1 cellular context compared by ENCODE assay signal in the genomic region with DNA sequence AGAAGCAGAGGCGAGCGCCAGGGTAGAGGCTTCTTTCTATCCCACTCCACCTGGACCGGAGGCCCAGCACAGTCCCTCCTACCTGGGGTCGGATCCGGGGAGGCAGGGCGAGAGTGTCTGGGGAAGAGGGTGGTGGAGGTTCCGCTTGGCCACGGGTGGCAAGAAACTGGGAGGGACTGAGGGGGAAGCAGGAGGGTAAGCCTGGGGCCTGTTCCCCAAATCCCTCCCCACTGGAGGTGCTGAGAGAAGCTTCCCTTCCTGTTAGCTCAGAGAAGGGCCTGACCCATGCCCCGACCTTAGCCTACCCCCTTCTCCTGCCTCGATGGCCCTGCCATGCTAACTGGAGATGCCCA.
TF ChIP-seq lines count a peak whose summit lies in the region.

No MANE protein-coding gene starts in this region.

TF ChIP-seq in K562, 482 proteins besides CTCF, POLR2A, EP300 and RAD21:
- TF ChIP-seq SAP30 (IDR thresholded peaks at IDR 0.05; ENCODE audit: borderline replicate concordance, insufficient read depth, low read depth, low read length, poor library complexity, severe bottlenecking) (no peak), SLC30A9 (CRISPR knock-in tag; IDR thresholded peaks at IDR 0.05) (no peak), ZNF511 (CRISPR knock-in tag; IDR thresholded peaks at IDR 0.05) (0 out of 2 replicates have a peak, but pooled peaks have one; percentile 26), KHSRP (IDR thresholded peaks at IDR 0.05) (no peak), JUND (IDR thresholded peaks at IDR 0.05; ENCODE audit: borderline replicate concordance, low read depth, low read length) (no peak), JUND (tag; IDR thresholded peaks at IDR 0.05; ENCODE audit: borderline replicate concordance, low read depth, low read length) (no peak), HMG20A (CRISPR knock-in tag; conservative IDR thresholded peaks at IDR 0.05) (no peak), NFE2 (IDR thresholded peaks at IDR 0.05; ENCODE audit: low read depth) (no peak)
- TF ChIP-seq, protein P1, sequence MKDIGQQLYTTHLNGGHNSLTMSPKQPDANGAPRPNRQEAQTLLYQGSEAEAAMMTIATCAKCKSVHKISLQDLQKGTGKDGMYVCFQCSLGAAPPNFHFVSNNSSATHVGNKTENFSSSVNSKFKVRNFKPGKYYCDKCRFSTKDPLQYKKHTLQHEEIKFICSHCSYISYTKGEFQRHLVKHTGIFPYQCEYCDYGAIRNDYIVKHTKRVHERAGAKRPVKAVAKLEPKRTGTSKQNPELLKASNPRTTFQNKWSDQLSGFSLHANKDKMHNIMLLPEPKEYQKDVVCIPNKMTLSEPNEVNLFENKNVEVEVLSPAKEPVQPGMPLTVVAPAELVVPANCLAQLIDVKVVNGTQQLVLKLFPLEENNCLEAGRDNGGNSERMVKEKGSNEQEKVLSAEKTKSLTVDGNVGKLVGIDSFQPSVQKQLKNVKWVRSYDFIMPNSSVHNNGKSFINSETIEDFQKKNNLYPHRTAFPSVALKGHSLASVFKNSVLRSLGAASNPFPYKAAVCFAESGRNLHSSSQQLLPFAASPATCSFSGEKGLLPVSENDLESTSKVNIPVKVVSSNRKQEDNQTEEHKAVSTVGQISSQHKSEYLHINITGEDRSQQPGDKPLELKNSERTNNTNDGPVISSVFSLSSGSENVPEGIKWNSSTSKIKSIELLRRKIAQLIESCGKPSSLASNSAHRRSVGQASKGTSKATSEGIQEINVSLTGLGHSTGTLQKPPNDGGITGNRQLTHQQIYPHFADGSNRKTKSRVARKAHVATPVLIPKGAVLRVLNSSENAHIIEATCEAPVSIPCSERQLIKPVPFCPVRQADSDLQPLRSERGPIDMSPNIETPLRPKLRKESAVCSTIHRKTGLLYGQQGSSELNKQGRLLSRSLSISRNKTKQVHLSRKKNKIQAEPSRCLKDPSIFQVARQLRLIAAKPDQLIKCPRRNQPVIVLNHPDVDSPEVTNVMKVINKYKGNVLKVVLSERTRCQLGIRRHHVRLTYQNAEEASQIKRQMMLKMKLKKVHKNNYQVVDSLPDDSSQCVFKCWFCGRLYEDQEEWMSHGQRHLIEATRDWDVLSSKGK (CRISPR knock-in tag; IDR thresholded peaks at IDR 0.05): no peak
